Comparison of ENCODE assay signal across 15 cellular contexts in the genomic region with DNA sequence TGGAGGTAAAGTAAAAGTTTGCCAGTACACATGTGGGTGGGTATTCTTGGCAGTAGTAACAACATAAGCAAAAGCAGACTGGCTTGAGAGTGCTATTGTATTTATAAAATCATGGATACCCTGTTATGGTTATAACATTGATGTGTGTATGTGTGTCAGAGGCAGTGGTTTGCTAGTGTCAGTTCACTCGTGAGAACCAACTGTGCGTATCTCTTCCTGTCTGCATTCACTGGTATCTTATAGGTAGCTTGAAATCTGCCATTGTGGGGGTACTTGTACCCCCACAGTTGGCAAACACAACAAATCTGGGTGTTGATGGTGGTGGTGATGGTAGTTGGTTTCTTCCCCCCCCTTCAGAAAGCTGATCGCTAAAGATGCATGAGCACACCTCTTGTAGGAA.
"Had no signal": no experiment of that assay in that cellular context is flagged by ENCODE, and none has a peak within 500 bp of the region (broad histone marks: within the 10 kb centered on the region; RNA-seq: fewer than 3 reads in every experiment).

No MANE protein-coding gene starts in this region.

- H3K9me3 ChIP-seq: adrenal gland, breast epithelium, right lobe of liver, thoracic aorta had no signal

- H3K4me1 Mint-ChIP-seq: nephron had no signal

- H3K4me3 ChIP-seq: adrenal gland, breast epithelium, lung, right lobe of liver, thoracic aorta had no signal

- H3K4me1 ChIP-seq: adrenal gland, breast epithelium, parathyroid adenoma, right lobe of liver had no signal

- H3K36me3 ChIP-seq: adrenal gland, breast epithelium, right lobe of liver, thoracic aorta had no signal

- DNase-seq: activated effector memory CD4-positive, alpha-beta T cell treated with anti-CD3 and anti-CD28 coated beads, Interleukin-2, amount 50 U/mL, for 16 hours; adrenal gland; cerebellar nuclear complex; effector CD4-positive, alpha-beta T cell; hypothalamus; right lobe of liver; small intestine; stimulated activated CD4-positive, alpha-beta T cell treated with anti-CD3 and anti-CD28 coated beads, Interleukin-15, amount 100 ng/mL, for 24 hours; stimulated activated CD4-positive, alpha-beta T cell treated with anti-CD3 and anti-CD28 coated beads, Interleukin-2, amount 100 ng/mL, for 48 hours had no signal

- H3K27me3 ChIP-seq: adrenal gland, breast epithelium, right lobe of liver had no signal

- H3K27ac Mint-ChIP-seq: nephron had no signal

- ATAC-seq: left lobe of liver, right lobe of liver had no signal

- H3K9me3 Mint-ChIP-seq: nephron had no signal

- H3K4me3 Mint-ChIP-seq: nephron had no signal

- H3K27ac ChIP-seq: adrenal gland, breast epithelium, parathyroid adenoma, right lobe of liver, thoracic aorta had no signal
